9 cellular contexts compared by ENCODE assay signal in the genomic region with DNA sequence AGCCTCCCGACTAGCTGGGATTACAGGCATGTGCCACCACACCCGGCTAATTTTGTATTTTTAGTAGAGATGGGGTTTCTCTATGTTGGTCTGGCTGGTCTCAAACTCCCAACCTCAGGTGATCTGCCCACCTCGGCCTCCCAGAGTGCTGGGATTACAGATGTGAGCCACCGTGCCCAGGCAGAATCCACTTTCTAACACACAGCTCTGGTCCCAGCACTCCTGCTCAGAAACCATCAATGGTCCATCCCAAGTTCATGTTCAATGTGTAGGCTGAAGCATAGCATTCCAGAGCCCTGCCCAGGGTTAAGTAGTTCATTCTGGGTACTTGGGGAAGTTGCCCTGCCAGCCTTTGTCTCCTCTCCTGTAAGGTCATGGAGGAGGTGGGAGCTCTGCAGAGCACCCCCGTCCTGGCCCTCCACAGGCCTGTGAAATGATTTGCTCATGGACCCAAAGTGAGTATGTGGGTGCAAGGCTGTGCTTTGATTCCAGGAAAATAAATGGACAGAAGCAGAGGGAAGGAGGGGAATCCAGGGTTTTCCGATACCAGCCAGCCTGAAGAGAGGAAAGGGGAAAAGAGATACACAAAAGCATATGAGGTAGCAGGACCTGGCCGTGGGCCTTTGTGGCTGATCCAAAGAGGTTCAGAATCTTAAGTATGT. TPM values are rescaled to one million over a fixed set of nuclear protein-coding genes. Genes with fewer than 3 reads are reported as not detected.
DNase-seq lines count a peak whose midpoint lies in the region; ATAC-seq, FAIRE-seq and TF ChIP-seq lines count a peak whose summit lies in the region.
"Had no signal": no experiment of that assay in that cellular context is flagged by ENCODE, and none has a peak within 500 bp of the region (broad histone marks: within the 10 kb centered on the region; RNA-seq: fewer than 3 reads in every experiment).

No MANE protein-coding gene starts in this region.

- CTCF ChIA-PET in HEK293 (lab: Yijun Ruan, JAX) (interaction anchor here (0.7 to 4.4 kb wide), 2 partner anchors 10 to 177 kb away, joined by 3 to 29 read pairs; no protein-coding TSS in a partner anchor), HepG2 (lab: Yijun Ruan, JAX; ENCODE audit: low intra/inter-chr PET ratio, low total read pairs) (no interaction called here)

- H3K9me2 ChIP-seq in hepatocyte (replicated peaks; ENCODE audit: insufficient read depth) = no peaks in the 10 kb centered on the region

- no peak for TF ChIP-seq POLR2A in HepG2 (IDR thresholded peaks at IDR 0.05; ENCODE audit: insufficient read depth in 1 of 2, low read depth in 2 of 2, low read length in 2 of 2)

- H3K9me3 ChIP-seq in HEK293 (ENCODE audit: control insufficient read depth, insufficient read depth, low read depth, low read length) (no peaks in the 10 kb centered on the region), hepatocyte (ENCODE audit: low read depth) (no peaks in the 10 kb centered on the region), thoracic aorta (no peaks in the 10 kb centered on the region), HepG2 (ENCODE audit: low read length) (no peaks in the 10 kb centered on the region)

- no peaks in the 10 kb centered on the region for H4K20me1 ChIP-seq in hepatocyte (ENCODE audit: insufficient read depth, poor library complexity, severe bottlenecking)
- no peaks in the 10 kb centered on the region for H4K20me1 ChIP-seq in HepG2 (ENCODE audit: insufficient read depth, low read length)

- intact Hi-C loops in HepG2 (cut with micrococcal nuclease; ENCODE audit: unreplicated experiment) = loop anchor here (10.0 kb wide), 1 partner anchor 77 kb away; no protein-coding TSS in a partner anchor

- no peak overlapping the region for H3K4me2 ChIP-seq in hepatocyte
- H3K4me2 ChIP-seq in HepG2 (ENCODE audit: low read depth, low read length) = no peak overlapping the region

- H3K79me2 ChIP-seq in hepatocyte (no peaks in the 10 kb centered on the region), HepG2 (ENCODE audit: insufficient read depth, low read length) (no peaks in the 10 kb centered on the region)

- H3K9ac ChIP-seq in HepG2 (ENCODE audit: insufficient read depth, low read depth, low read length) = no peak overlapping the region

- no peak for TF ChIP-seq CTCF in HEK293 (tag by site-specific recombination; IDR thresholded peaks at IDR 0.05)
- no peak for TF ChIP-seq CTCF in hepatocyte (IDR thresholded peaks at IDR 0.05; ENCODE audit: poor library complexity)
- TF ChIP-seq CTCF in thoracic aorta (IDR thresholded peaks at IDR 0.05) = no peak
- no peak for TF ChIP-seq CTCF in HepG2 (CRISPR knock-in tag; IDR thresholded peaks at IDR 0.05)

- H3K4me3 ChIP-seq in HEK293 (ENCODE audit: low read depth, low read length) = no peak overlapping the region
- H3K4me3 ChIP-seq in hepatocyte = no peak overlapping the region
- no peak overlapping the region for H3K4me3 ChIP-seq in thoracic aorta
- H3K4me3 ChIP-seq in HepG2 (replicated peaks in 1 of 3; ENCODE audit: insufficient read depth in 1 of 3, low read depth in 2 of 3, low read length in 3 of 3) = no peak overlapping the region

- H3K36me3 ChIP-seq in HEK293 (ENCODE audit: control insufficient read depth in 2 of 2, insufficient read depth in 1 of 2, low read length in 2 of 2) (no peaks in the 10 kb centered on the region), hepatocyte (replicated peaks; ENCODE audit: insufficient read depth, low read depth) (no peaks in the 10 kb centered on the region), thoracic aorta (no peaks in the 10 kb centered on the region), HepG2 (replicated peaks in 1 of 2; ENCODE audit: control insufficient read depth in 1 of 2, insufficient read depth in 2 of 2, low read length in 2 of 2) (no peaks in the 10 kb centered on the region)

- H2AFZ ChIP-seq in hepatocyte (no peak overlapping the region), HepG2 (ENCODE audit: low read length) (no peak overlapping the region)

- in situ Hi-C loops in HepG2 (cut with HindIII; ENCODE audit: extremely low pct_ligation_motif_present, low pct_unique_long_range_greater_than_20kb) = no loop called here

- H3K4me1 ChIP-seq in HEK293 (ENCODE audit: control insufficient read depth, insufficient read depth, low read length) = no peaks in the 10 kb centered on the region; the same call in 1 of the 2 replicates
- peaks cover 18% of the 10 kb centered on the region for H3K4me1 ChIP-seq in hepatocyte (ENCODE audit: insufficient read depth)
- H3K4me1 ChIP-seq in thoracic aorta (ENCODE audit: control insufficient read depth in 1 of 2, low read depth in 2 of 2) = peaks cover 8 to 38% of the 10 kb centered on the region in 2 donors
- H3K4me1 ChIP-seq in HepG2 (ENCODE audit: insufficient read depth, low read length) = peaks cover 27% of the 10 kb centered on the region

- POLR2A ChIA-PET in HEK293 (lab: Yijun Ruan, JAX) (interaction anchor here (1.2 to 3.3 kb wide), 3 partner anchors 25 to 121 kb away, joined by 3 to 33 read pairs (median 5); partner anchors contain the start of gene ATF3), HepG2 (lab: Yijun Ruan, JAX) (interaction anchor here (1.1 kb wide), 1 partner anchor 120 kb away, joined by 4 read pairs; the partner anchor contains the start of gene ATF3)

- ATAC-seq in thoracic aorta (ENCODE audit: insufficient number of reproducible peaks, low FRiP score, low read depth) = no peak
- ATAC-seq in HG02973 (IDR thresholded peaks at IDR 0.05; ENCODE audit: unreplicated experiment) = no peak
- no peak for ATAC-seq in HepG2

- TF ChIP-seq RAD21 in HepG2 (CRISPR knock-in tag; IDR thresholded peaks at IDR 0.05) = no peak

- no peak for FAIRE-seq in HepG2 (lab: Jason Lieb, UNC)

- H3K27ac ChIP-seq in HEK293 (ENCODE audit: extremely low read depth, low read depth, low read length) = no peak overlapping the region
- peak overlapping the region; percentile 62 for H3K27ac ChIP-seq in angular gyrus (ENCODE audit: low read depth, low read length)
- H3K27ac ChIP-seq in hepatocyte = peak overlapping the region; percentile 78
- H3K27ac ChIP-seq in thoracic aorta = peak overlapping the region; percentile 64 to 69
- H3K27ac ChIP-seq in HepG2 (ENCODE audit: extremely low read length, insufficient read depth, low read length) = no peak overlapping the region

- no peaks in the 10 kb centered on the region for H3K27me3 ChIP-seq in hepatocyte
- H3K27me3 ChIP-seq in thoracic aorta (replicated peaks; ENCODE audit: insufficient read depth) = no peaks in the 10 kb centered on the region
- H3K27me3 ChIP-seq in HepG2 (ENCODE audit: control insufficient read depth in 1 of 2, insufficient read depth in 2 of 2, low read length in 2 of 2) = peaks cover 2 to 12% of the 10 kb centered on the region in 2 experiments; a peak in 3 of 5 replicates

- BruUV-seq in HepG2 (replicated peaks; lab: Mats Ljungman, UMichigan) = no TSS peak

- 92% methylated on average over 7 of the region's 7 CpGs for WGBS in hepatocyte (ENCODE audit: low lambda C conversion rate, missing lambda C conversion rate)
- WGBS in HepG2 (ENCODE audit: low lambda C conversion rate) = 34% methylated on average over 6 of the region's 7 CpGs

- no peak for TF ChIP-seq EP300 in HepG2 (IDR thresholded peaks at IDR 0.05; ENCODE audit: low read depth in 2 of 2, low read length in 2 of 2)
- TF ChIP-seq EP300 in HepG2 (CRISPR knock-in tag; IDR thresholded peaks at IDR 0.05; ENCODE audit: borderline replicate concordance) = no peak

- DNase-seq in hepatocyte (ENCODE audit: low spot score) (no peak), thoracic aorta (ENCODE audit: low spot score) (no peak), glomerular visceral epithelial cell (ENCODE audit: extremely low spot score) (no peak), HepG2 (ENCODE audit: low spot score) (no peak)
- DNase-seq: NCI-H1105 treated with DMSO at 0.1 percent for 48 hours, T-helper 17 cell had no signal

TF ChIP-seq in HEK293, 187 proteins besides CTCF, POLR2A, EP300 and RAD21 (continues in another document):
- TF ChIP-seq SP7 (tag by site-specific recombination; IDR thresholded peaks at IDR 0.05) (0 out of 2 replicates have a peak, but pooled peaks have one; percentile 8), ZBTB20 (tag by site-specific recombination; IDR thresholded peaks at IDR 0.05) (no peak)

TF ChIP-seq in HepG2, 621 proteins besides CTCF, POLR2A, EP300 and RAD21 (continues in another document):
- TF ChIP-seq, protein P1, sequence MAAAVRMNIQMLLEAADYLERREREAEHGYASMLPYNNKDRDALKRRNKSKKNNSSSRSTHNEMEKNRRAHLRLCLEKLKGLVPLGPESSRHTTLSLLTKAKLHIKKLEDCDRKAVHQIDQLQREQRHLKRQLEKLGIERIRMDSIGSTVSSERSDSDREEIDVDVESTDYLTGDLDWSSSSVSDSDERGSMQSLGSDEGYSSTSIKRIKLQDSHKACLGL (CRISPR knock-in tag; IDR thresholded peaks at IDR 0.05) = no peak

RNA-seq across cellular contexts. Expression of gene NENF, which starts 55.2 kb away (rescaled TPM):
- total RNA-seq in hepatocyte = 45.4 and 52.3 TPM in 2 replicates
- polyA plus RNA-seq in hepatocyte = 115 and 144 TPM in 2 replicates
- total RNA-seq in thoracic aorta = 100 to 1,000 TPM; 122 to 152 TPM
- 24.7 and 40.4 TPM in 2 replicates for total RNA-seq in HepG2 (2016; rRNA removed; fragmentation: Illumina TruSeq; extraction: Trizol)
- total RNA-seq in HepG2 (2016; cell fraction: cytosol; rRNA removed; fragmentation: Illumina TruSeq; extraction: Trizol; ENCODE audit: low read depth) = 135 and 145 TPM in 2 replicates
- 21.2 and 39.7 TPM in 2 replicates for total RNA-seq in HepG2 (2016; cell fraction: insoluble cytoplasmic fraction; rRNA removed; fragmentation: Illumina TruSeq; extraction: Trizol)
- total RNA-seq in HepG2 (2016; cell fraction: membrane; rRNA removed; fragmentation: Illumina TruSeq; extraction: Trizol) = 87.8 and 107 TPM in 2 replicates
- 20.0 and 22.0 TPM in 2 replicates for total RNA-seq in HepG2 (2016; cell fraction: nucleus; rRNA removed; fragmentation: Illumina TruSeq; extraction: Trizol)
- polyA plus RNA-seq in HepG2 (2011; rRNA removed) = 28.7 and 31.7 TPM in 2 replicates
- 20.5 and 29.5 TPM in 2 replicates for polyA plus RNA-seq in HepG2 (2011; cell fraction: cytosol; rRNA removed)
- polyA plus RNA-seq in HepG2 (2011; cell fraction: nucleus; rRNA removed) = 8.0 and 8.1 TPM in 2 replicates
- 19.9 and 23.4 TPM in 2 replicates for polyA plus RNA-seq in HepG2 (2012)
- 165 and 182 TPM in 2 replicates for polyA plus RNA-seq in HepG2 (2016; cell fraction: cytosol; fragmentation: Illumina TruSeq; extraction: Trizol; ENCODE audit: low read depth)
- polyA plus RNA-seq in HepG2 (2016; cell fraction: insoluble cytoplasmic fraction; fragmentation: Illumina TruSeq; extraction: Trizol; ENCODE audit: low read depth) = 25.7 and 28.8 TPM in 2 replicates
- 91.1 and 106 TPM in 2 replicates for polyA plus RNA-seq in HepG2 (2016; cell fraction: membrane; fragmentation: Illumina TruSeq; extraction: Trizol; ENCODE audit: low read depth)
- polyA plus RNA-seq in HepG2 (2016; cell fraction: nucleus; fragmentation: Illumina TruSeq; extraction: Trizol; ENCODE audit: insufficient read depth, low read depth) = 29.8 and 38.4 TPM in 2 replicates
- polyA minus RNA-seq in HepG2 (2011; rRNA and poly(A)+ RNA removed; ENCODE audit: low replicate concordance) = 8.3 and 24.3 TPM in 2 replicates
- polyA minus RNA-seq in HepG2 (2011; cell fraction: cytosol; rRNA and poly(A)+ RNA removed) = 6.0 and 6.8 TPM in 2 replicates
- polyA minus RNA-seq in HepG2 (2011; cell fraction: nucleus; rRNA and poly(A)+ RNA removed) = 2.5 and 3.5 TPM in 2 replicates

Comparison
In these comparisons a context has a peak if more than half of its experiments do, and no peak if none do; other contexts are left out.
1. H3K27ac ChIP-seq: peak in angular gyrus (single experiment), hepatocyte (single experiment) and thoracic aorta (2 of 2); none in HEK293 (single experiment) and HepG2 (single experiment).
2. Of the 63 proteins assayed by ChIP-seq in both HepG2 and HEK293: peak only in HepG2: none; only in HEK293: PRDM10; in both: none; in neither: 62.